In the genomic region with DNA sequence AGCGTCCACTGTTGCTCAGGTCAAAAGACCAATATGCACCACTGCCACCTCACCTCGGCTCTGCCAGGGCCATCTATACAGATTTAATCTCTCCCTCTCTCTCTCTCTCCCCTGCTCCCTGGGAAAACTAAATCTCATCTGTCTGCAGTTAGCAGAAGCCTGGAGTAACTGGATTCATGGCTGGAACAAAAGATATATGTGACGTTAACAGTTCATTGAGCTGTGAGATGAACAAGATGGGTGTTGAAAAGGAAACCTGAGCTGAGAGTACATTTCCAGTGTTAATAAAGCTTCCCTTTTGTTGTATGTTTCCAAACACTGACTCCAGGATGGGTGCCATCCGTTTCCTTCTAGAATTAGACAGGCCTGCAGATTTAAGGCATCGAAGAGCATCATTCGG, we compare ENCODE assay signal across 22 cellular contexts.
DNase-seq lines count a peak whose midpoint lies in the region; ATAC-seq and FAIRE-seq lines count a peak whose summit lies in the region.
"Had no signal": no experiment of that assay in that cellular context is flagged by ENCODE, and none has a peak within 500 bp of the region (broad histone marks: within the 10 kb centered on the region; RNA-seq: fewer than 3 reads in every experiment).

No MANE protein-coding gene starts in this region.

- FAIRE-seq in urothelium cell line (lab: Jason Lieb, UNC), result no peak
- FAIRE-seq: A204.1, GM12892, GM18507, HepG2 had no signal

- no peak for ATAC-seq in HG03378 (IDR thresholded peaks at IDR 0.05; ENCODE audit: unreplicated experiment)
- ATAC-seq: HepG2 had no signal

- DNase-seq in NCI-H2171 treated with DMSO at 0.1 percent for 48 hours (lab: John Stamatoyannopoulos, UW) (peak; percentile 66), NCI-H2171 (lab: John Stamatoyannopoulos, UW) (no peak), DMS153 treated with DMSO at 0.1 percent for 48 hours (lab: John Stamatoyannopoulos, UW; ENCODE audit: unreplicated experiment) (peak; percentile 54), NCI-H1092 treated with DMSO at 0.1 percent for 48 hours (lab: John Stamatoyannopoulos, UW) (peak; percentile 71), retina (peak; percentile 6), urothelium cell line (ENCODE audit: low spot score) (no peak)
- DNase-seq: ACHN; BE2C; C1 segment of cervical spinal cord; CD4-positive, CD25-positive, alpha-beta regulatory T cell; CD8-positive, alpha-beta memory T cell; COR-L47; DMS 273 treated with DMSO at 0.1 percent for 48 hours; DMS79; GDM1; GOT3; H9 had no signal

Comparison
In these comparisons a context has a peak if more than half of its experiments do, and no peak if none do; other contexts are left out.
1. DNase-seq: peak in NCI-H2171 treated with DMSO at 0.1 percent for 48 hours (single experiment), DMS153 treated with DMSO at 0.1 percent for 48 hours (single experiment), NCI-H1092 treated with DMSO at 0.1 percent for 48 hours (single experiment) and retina (single experiment); none in NCI-H2171 (single experiment) and urothelium cell line (single experiment).